ENCODE assay signal across 7 cellular contexts in genomic region chr14:20680843-20681347, GRCh38. TPM values are rescaled to one million over a fixed set of nuclear protein-coding genes. Genes with fewer than 3 reads are reported as not detected.
A peak's percentile ranks its signal among the peaks of the same experiment; 100 is the strongest.
DNase-seq lines count a peak whose midpoint lies in the region; ATAC-seq, FAIRE-seq and TF ChIP-seq lines count a peak whose summit lies in the region.

No MANE protein-coding gene starts in this region.

- peak; percentile 41 for FAIRE-seq in astrocyte (lab: Jason Lieb, UNC)

- H3K4me1 Mint-ChIP-seq in astrocyte (ENCODE audit: low read depth, unreplicated experiment) (peaks cover 9% of the 10 kb centered on the region), HFFc6 (ENCODE audit: low read depth) (peaks cover 27% of the 10 kb centered on the region)

- H3K36me3 ChIP-seq in astrocyte (ENCODE audit: insufficient read depth, low read length) (no peaks in the 10 kb centered on the region), mesenchymal stem cell (ENCODE audit: control insufficient read depth in 1 of 2, insufficient read depth in 2 of 2, low read depth in 1 of 2, low read length in 2 of 2) (no peaks in the 10 kb centered on the region)

- no peak overlapping the region for H4K8ac ChIP-seq in mesenchymal stem cell (ENCODE audit: low read length)

- 28% methylated on average over 7 of the region's 7 CpGs for WGBS in mesenchymal stem cell

- H3K23ac ChIP-seq in mesenchymal stem cell (ENCODE audit: low read length in 2 of 2), result no peak overlapping the region

- no peak overlapping the region for H3K27ac Mint-ChIP-seq in astrocyte (ENCODE audit: unreplicated experiment)
- H3K27ac Mint-ChIP-seq in HFFc6, result no peak overlapping the region; the same call in 1 of the 2 replicates

- no peaks in the 10 kb centered on the region for H3K9me3 ChIP-seq in astrocyte (ENCODE audit: insufficient read depth, low read depth, low read length)
- no peaks in the 10 kb centered on the region for H3K9me3 ChIP-seq in mesenchymal stem cell (ENCODE audit: control insufficient read depth, low read length)

- no peak for TF ChIP-seq POLR2A in GM18505 (IDR thresholded peaks at IDR 0.05; ENCODE audit: borderline replicate concordance, extremely low read depth, insufficient read depth, insufficient read length)

- H3K27ac ChIP-seq in astrocyte (ENCODE audit: low read depth, low read length), result peak overlapping the region; percentile 98
- peak overlapping the region; percentile 96 for H3K27ac ChIP-seq in mesenchymal stem cell (ENCODE audit: low read length, poor library complexity, severe bottlenecking)

- H2AK5ac ChIP-seq in mesenchymal stem cell (ENCODE audit: low read length, severe bottlenecking), result no peak overlapping the region

- no peaks in the 10 kb centered on the region for H3K79me2 ChIP-seq in astrocyte (ENCODE audit: insufficient read depth, low read length)

- DNase-seq in astrocyte (ENCODE audit: low read depth) (no peak), mesenchymal stem cell (no peak), DMS53 treated with DMSO at 0.1 percent for 48 hours (lab: John Stamatoyannopoulos, UW; ENCODE audit: unreplicated experiment) (no peak), HFFc6 (no peak)

- H3K36me3 Mint-ChIP-seq in astrocyte (ENCODE audit: low read depth, unreplicated experiment) (no peaks in the 10 kb centered on the region), HFFc6 (ENCODE audit: low read depth) (no peaks in the 10 kb centered on the region)

- H3K4me3 ChIP-seq in astrocyte (ENCODE audit: insufficient read depth, low read depth, low read length), result peak overlapping the region; percentile 92
- H3K4me3 ChIP-seq in mesenchymal stem cell (ENCODE audit: insufficient read depth in 1 of 2, low read depth in 1 of 2, low read length in 2 of 2), result peak overlapping the region in 1 of 2 experiments; percentile 93

- H4K91ac ChIP-seq in mesenchymal stem cell (ENCODE audit: low read length), result no peak overlapping the region

- H3K4me2 ChIP-seq in astrocyte (ENCODE audit: low read length) (peak overlapping the region; percentile 92), mesenchymal stem cell (ENCODE audit: low read length, poor library complexity, severe bottlenecking) (peak overlapping the region; percentile 70)

- no peak overlapping the region for H3K4ac ChIP-seq in mesenchymal stem cell (ENCODE audit: low read depth in 1 of 2, low read length in 2 of 2)

- peaks cover 6% of the 10 kb centered on the region for H3K27me3 Mint-ChIP-seq in astrocyte (ENCODE audit: low read depth, unreplicated experiment)
- peaks cover 1% of the 10 kb centered on the region; the same call in 1 of the 2 replicates for H3K27me3 Mint-ChIP-seq in HFFc6 (ENCODE audit: insufficient read depth)

- H2BK12ac ChIP-seq in mesenchymal stem cell (ENCODE audit: low read length in 2 of 2), result no peak overlapping the region

- H2AFZ ChIP-seq in astrocyte (ENCODE audit: low read depth, low read length) (peak overlapping the region; percentile 83), mesenchymal stem cell (ENCODE audit: low read depth, low read length) (peak overlapping the region; percentile 64)

- no peak overlapping the region for H2BK5ac ChIP-seq in mesenchymal stem cell (ENCODE audit: low read depth, low read length, poor library complexity, severe bottlenecking)

- H3K4me3 Mint-ChIP-seq in astrocyte (ENCODE audit: unreplicated experiment) (no peak overlapping the region), HFFc6 (no peak overlapping the region)

- H3K14ac ChIP-seq in mesenchymal stem cell (ENCODE audit: low read length in 2 of 2), result no peak overlapping the region

- no peak overlapping the region for H2BK120ac ChIP-seq in mesenchymal stem cell (ENCODE audit: low read depth, low read length)

- no peak for TF ChIP-seq CTCF in astrocyte (IDR thresholded peaks at IDR 0.05; ENCODE audit: insufficient read depth, low read depth, low read length)
- no peak for TF ChIP-seq CTCF in HFFc6 (IDR thresholded peaks at IDR 0.05)

- H3K9ac ChIP-seq in astrocyte (ENCODE audit: low read length), result peak overlapping the region; percentile 97
- H3K9ac ChIP-seq in mesenchymal stem cell (ENCODE audit: low read length), result peak overlapping the region; percentile 100

- H3K79me1 ChIP-seq in mesenchymal stem cell (replicated peaks; ENCODE audit: low read length, poor library complexity, severe bottlenecking), result peaks cover under 1% of the 10 kb centered on the region

- H3K9me3 Mint-ChIP-seq in astrocyte (ENCODE audit: unreplicated experiment) (no peaks in the 10 kb centered on the region), HFFc6 (no peaks in the 10 kb centered on the region)

- no peak overlapping the region for H3K18ac ChIP-seq in mesenchymal stem cell (ENCODE audit: low read depth in 1 of 2, low read length in 2 of 2)

- H3K27me3 ChIP-seq in astrocyte (ENCODE audit: insufficient read depth, low read length) (peaks cover under 1% of the 10 kb centered on the region), mesenchymal stem cell (ENCODE audit: control insufficient read depth in 1 of 2, insufficient read depth in 1 of 2, low read length in 2 of 2) (peaks cover 10% of the 10 kb centered on the region in 2 experiments)

- H4K20me1 ChIP-seq in astrocyte (ENCODE audit: insufficient read depth, low read length), result no peaks in the 10 kb centered on the region

- H2BK15ac ChIP-seq in mesenchymal stem cell (ENCODE audit: low read depth, poor library complexity, severe bottlenecking), result no peak overlapping the region

- H3K4me1 ChIP-seq in astrocyte (ENCODE audit: insufficient read depth, low read length) (peaks cover 15% of the 10 kb centered on the region), mesenchymal stem cell (ENCODE audit: control insufficient read depth, insufficient read depth, low read depth, low read length) (peaks cover 2% of the 10 kb centered on the region)

- ATAC-seq in GM18505 (IDR thresholded peaks at IDR 0.05; ENCODE audit: unreplicated experiment) (peak; percentile 38), HG02642 (IDR thresholded peaks at IDR 0.05; ENCODE audit: poor library complexity, unreplicated experiment) (peak; percentile 29), HG02798 (IDR thresholded peaks at IDR 0.05; ENCODE audit: poor library complexity, unreplicated experiment) (no peak)

RNA-seq across cellular contexts. Expression of gene RNASE4, which starts 3.5 kb away (rescaled TPM):
- 6.3 and 9.3 TPM in 2 replicates for total RNA-seq in astrocyte
- 13.8 TPM for polyA plus RNA-seq in mesenchymal stem cell (2013, experiment 1 of 2)
- 15.4 TPM for polyA plus RNA-seq in mesenchymal stem cell (2013, experiment 2 of 2)
- total RNA-seq in HFFc6 (2021; fragmentation: NEBNext Ultra II Directional; extraction: Animal tissue kit (Norgen Biotek cat#: 25700)), result 1 to 10 TPM; 2.8 to 6.9 (median 5.3) TPM

RNA-seq across cellular contexts. Expression of gene ANG, which starts 7.7 kb away (rescaled TPM):
- 4.0 and 5.2 TPM in 2 replicates for total RNA-seq in astrocyte
- 5.0 TPM for polyA plus RNA-seq in mesenchymal stem cell (2013, experiment 1 of 2)
- polyA plus RNA-seq in mesenchymal stem cell (2013, experiment 2 of 2), result 5.8 TPM
- 1 to 10 TPM; 2.4 to 4.0 (median 3.2) TPM for total RNA-seq in HFFc6 (2021; fragmentation: NEBNext Ultra II Directional; extraction: Animal tissue kit (Norgen Biotek cat#: 25700))

RNA-seq across cellular contexts. Expression of gene OR6S1, which starts 39.4 kb away (rescaled TPM):
- total RNA-seq in astrocyte, result not detected in 2 replicates
- not detected for polyA plus RNA-seq in mesenchymal stem cell (2013, experiment 1 of 2)
- polyA plus RNA-seq in mesenchymal stem cell (2013, experiment 2 of 2), result not detected
- not detected for total RNA-seq in HFFc6 (2021; fragmentation: NEBNext Ultra II Directional; extraction: Animal tissue kit (Norgen Biotek cat#: 25700))
